In genomic region chr1:204295666-204296065, GRCh38 we compare ENCODE assay signal across 1 cellular context.
A peak's percentile ranks its signal among the peaks of the same experiment; 100 is the strongest.
TF ChIP-seq lines count a peak whose summit lies in the region.

No MANE protein-coding gene starts in this region.

TF ChIP-seq in HepG2, 621 proteins besides CTCF, POLR2A, EP300 and RAD21 (continued from another document):
- TF ChIP-seq PPARG (CRISPR knock-in tag; conservative IDR thresholded peaks at IDR 0.05) = peak; percentile 96
- peak; percentile 86; the same call in 1 of the 2 replicates for TF ChIP-seq RXRB (CRISPR knock-in tag; IDR thresholded peaks at IDR 0.05; ENCODE audit: borderline replicate concordance)
- peak; percentile 61 for TF ChIP-seq ZNF687 (CRISPR knock-in tag; IDR thresholded peaks at IDR 0.05)
- TF ChIP-seq NR1H2 (CRISPR knock-in tag; IDR thresholded peaks at IDR 0.05; ENCODE audit: borderline replicate concordance, low read depth) = no peak
- no peak for TF ChIP-seq NFE2L2 (IDR thresholded peaks at IDR 0.05; ENCODE audit: low read length)
- TF ChIP-seq PATZ1 (CRISPR knock-in tag; IDR thresholded peaks at IDR 0.05) = 0 out of 2 replicates have a peak, but pooled peaks have one; percentile 37
- TF ChIP-seq SIN3A (IDR thresholded peaks at IDR 0.05; ENCODE audit: borderline replicate concordance, low read depth, low read length) = no peak
- no peak for TF ChIP-seq RFX3 (CRISPR knock-in tag; IDR thresholded peaks at IDR 0.05)
- peak; percentile 84 for TF ChIP-seq ZNF263 (CRISPR knock-in tag; IDR thresholded peaks at IDR 0.05)
- peak; percentile 46; the same call in 1 of the 2 replicates for TF ChIP-seq FOXO1 (CRISPR knock-in tag; IDR thresholded peaks at IDR 0.05)
- peak; percentile 60; the same call in 1 of the 2 replicates for TF ChIP-seq ARNTL (CRISPR knock-in tag; IDR thresholded peaks at IDR 0.05)
- TF ChIP-seq KAT7 (CRISPR knock-in tag; IDR thresholded peaks at IDR 0.05; ENCODE audit: borderline replicate concordance) = 0 out of 2 replicates have a peak, but pooled peaks have one; percentile 17
- TF ChIP-seq, protein P1, sequence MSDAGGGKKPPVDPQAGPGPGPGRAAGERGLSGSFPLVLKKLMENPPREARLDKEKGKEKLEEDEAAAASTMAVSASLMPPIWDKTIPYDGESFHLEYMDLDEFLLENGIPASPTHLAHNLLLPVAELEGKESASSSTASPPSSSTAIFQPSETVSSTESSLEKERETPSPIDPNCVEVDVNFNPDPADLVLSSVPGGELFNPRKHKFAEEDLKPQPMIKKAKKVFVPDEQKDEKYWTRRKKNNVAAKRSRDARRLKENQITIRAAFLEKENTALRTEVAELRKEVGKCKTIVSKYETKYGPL (CRISPR knock-in tag; IDR thresholded peaks at IDR 0.05) = no peak
- TF ChIP-seq, protein P2, sequence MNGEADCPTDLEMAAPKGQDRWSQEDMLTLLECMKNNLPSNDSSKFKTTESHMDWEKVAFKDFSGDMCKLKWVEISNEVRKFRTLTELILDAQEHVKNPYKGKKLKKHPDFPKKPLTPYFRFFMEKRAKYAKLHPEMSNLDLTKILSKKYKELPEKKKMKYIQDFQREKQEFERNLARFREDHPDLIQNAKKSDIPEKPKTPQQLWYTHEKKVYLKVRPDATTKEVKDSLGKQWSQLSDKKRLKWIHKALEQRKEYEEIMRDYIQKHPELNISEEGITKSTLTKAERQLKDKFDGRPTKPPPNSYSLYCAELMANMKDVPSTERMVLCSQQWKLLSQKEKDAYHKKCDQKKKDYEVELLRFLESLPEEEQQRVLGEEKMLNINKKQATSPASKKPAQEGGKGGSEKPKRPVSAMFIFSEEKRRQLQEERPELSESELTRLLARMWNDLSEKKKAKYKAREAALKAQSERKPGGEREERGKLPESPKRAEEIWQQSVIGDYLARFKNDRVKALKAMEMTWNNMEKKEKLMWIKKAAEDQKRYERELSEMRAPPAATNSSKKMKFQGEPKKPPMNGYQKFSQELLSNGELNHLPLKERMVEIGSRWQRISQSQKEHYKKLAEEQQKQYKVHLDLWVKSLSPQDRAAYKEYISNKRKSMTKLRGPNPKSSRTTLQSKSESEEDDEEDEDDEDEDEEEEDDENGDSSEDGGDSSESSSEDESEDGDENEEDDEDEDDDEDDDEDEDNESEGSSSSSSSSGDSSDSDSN (CRISPR knock-in tag; IDR thresholded peaks at IDR 0.05) = 0 out of 2 replicates have a peak, but pooled peaks have one; percentile 42
- 0 out of 2 replicates have a peak, but pooled peaks have one; percentile 21 for TF ChIP-seq FOXC1 (CRISPR knock-in tag; IDR thresholded peaks at IDR 0.05; ENCODE audit: borderline replicate concordance)
- TF ChIP-seq MYC (CRISPR knock-in tag; IDR thresholded peaks at IDR 0.05; ENCODE audit: borderline replicate concordance) = peak; percentile 45; the same call in 1 of the 2 replicates
- 0 out of 2 replicates have a peak, but pooled peaks have one; percentile 25 for TF ChIP-seq KDM2A (CRISPR knock-in tag; IDR thresholded peaks at IDR 0.05; ENCODE audit: borderline replicate concordance, low read depth)
- 0 out of 2 replicates have a peak, but pooled peaks have one; percentile 47 for TF ChIP-seq ZNF607 (CRISPR knock-in tag; IDR thresholded peaks at IDR 0.05; ENCODE audit: borderline replicate concordance)
- TF ChIP-seq ZMYM4 (CRISPR knock-in tag; IDR thresholded peaks at IDR 0.05) = peak; percentile 41; the same call in 1 of the 2 replicates
- TF ChIP-seq, protein P3, sequence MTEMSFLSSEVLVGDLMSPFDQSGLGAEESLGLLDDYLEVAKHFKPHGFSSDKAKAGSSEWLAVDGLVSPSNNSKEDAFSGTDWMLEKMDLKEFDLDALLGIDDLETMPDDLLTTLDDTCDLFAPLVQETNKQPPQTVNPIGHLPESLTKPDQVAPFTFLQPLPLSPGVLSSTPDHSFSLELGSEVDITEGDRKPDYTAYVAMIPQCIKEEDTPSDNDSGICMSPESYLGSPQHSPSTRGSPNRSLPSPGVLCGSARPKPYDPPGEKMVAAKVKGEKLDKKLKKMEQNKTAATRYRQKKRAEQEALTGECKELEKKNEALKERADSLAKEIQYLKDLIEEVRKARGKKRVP (CRISPR knock-in tag; IDR thresholded peaks at IDR 0.05) = peak in 1 of 2 experiments; percentile 62; a peak in 2 of 4 replicates
- TF ChIP-seq, protein P4, sequence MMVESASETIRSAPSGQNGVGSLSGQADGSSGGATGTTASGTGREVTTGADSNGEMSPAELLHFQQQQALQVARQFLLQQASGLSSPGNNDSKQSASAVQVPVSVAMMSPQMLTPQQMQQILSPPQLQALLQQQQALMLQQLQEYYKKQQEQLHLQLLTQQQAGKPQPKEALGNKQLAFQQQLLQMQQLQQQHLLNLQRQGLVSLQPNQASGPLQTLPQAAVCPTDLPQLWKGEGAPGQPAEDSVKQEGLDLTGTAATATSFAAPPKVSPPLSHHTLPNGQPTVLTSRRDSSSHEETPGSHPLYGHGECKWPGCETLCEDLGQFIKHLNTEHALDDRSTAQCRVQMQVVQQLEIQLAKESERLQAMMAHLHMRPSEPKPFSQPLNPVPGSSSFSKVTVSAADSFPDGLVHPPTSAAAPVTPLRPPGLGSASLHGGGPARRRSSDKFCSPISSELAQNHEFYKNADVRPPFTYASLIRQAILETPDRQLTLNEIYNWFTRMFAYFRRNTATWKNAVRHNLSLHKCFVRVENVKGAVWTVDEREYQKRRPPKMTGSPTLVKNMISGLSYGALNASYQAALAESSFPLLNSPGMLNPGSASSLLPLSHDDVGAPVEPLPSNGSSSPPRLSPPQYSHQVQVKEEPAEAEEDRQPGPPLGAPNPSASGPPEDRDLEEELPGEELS (CRISPR knock-in tag; IDR thresholded peaks at IDR 0.05) = peak; percentile 36
